Comparison of ENCODE assay signal across 9 cellular contexts in genomic region chr22:20957118-20957690, GRCh38. TPM values are rescaled to one million over a fixed set of nuclear protein-coding genes. Genes with fewer than 3 reads are reported as not detected.
DNase-seq lines count a peak whose midpoint lies in the region; ATAC-seq, FAIRE-seq and TF ChIP-seq lines count a peak whose summit lies in the region.
"Had no signal": no experiment of that assay in that cellular context is flagged by ENCODE, and none has a peak within 500 bp of the region (broad histone marks: within the 10 kb centered on the region; RNA-seq: fewer than 3 reads in every experiment).

No MANE protein-coding gene starts in this region.

- H3K9me3 ChIP-seq in HUES64 (ENCODE audit: insufficient read depth, low read depth, low read length) = no peaks in the 10 kb centered on the region
- H3K9me3 ChIP-seq in H1 (ENCODE audit: insufficient read depth in 2 of 2, low read depth in 1 of 2, low read length in 1 of 2) = no peaks in the 10 kb centered on the region
- H3K9me3 ChIP-seq in SJCRH30 (replicated peaks) = no peaks in the 10 kb centered on the region

- H3K27me3 ChIP-seq in HUES64 (ENCODE audit: insufficient read depth, low read length) = peaks cover 29% of the 10 kb centered on the region
- H3K27me3 ChIP-seq in H1 (replicated peaks in 1 of 4; ENCODE audit: control insufficient read depth in 3 of 4, extremely low read depth in 1 of 4, insufficient read depth in 3 of 4, low read length in 3 of 4) = peaks cover 0 to 7% (median 3%) of the 10 kb centered on the region in 4 experiments; a peak in 4 of 7 replicates
- H3K27me3 ChIP-seq in SJCRH30 = no peaks in the 10 kb centered on the region

- TF ChIP-seq RAD21 in H1 (IDR thresholded peaks at IDR 0.05 in 1 of 2, conservative IDR thresholded peaks at IDR 0.05 in 1 of 2; ENCODE audit: low read depth in 2 of 2, low read length in 2 of 2) = no peak

- 0 out of 4 replicates have a peak, but pooled peaks cover 0 to 2% of the 10 kb centered on the region in 2 experiments for H3K79me2 ChIP-seq in H1 (ENCODE audit: control insufficient read depth in 1 of 2, insufficient read depth in 2 of 2, low read length in 2 of 2)

- H3K9ac ChIP-seq in HUES64 (ENCODE audit: low read depth, low read length) (peak overlapping the region; percentile 40; the same call in 1 of the 2 replicates), H1 (replicated peaks in 1 of 4; ENCODE audit: extremely low read depth in 1 of 4, low read depth in 3 of 4, low read length in 3 of 4) (peak overlapping the region in 2 of 4 experiments; percentile 34 to 41; a peak in 4 of 7 replicates)

- H2BK12ac ChIP-seq in H1 (ENCODE audit: low read depth, low read length) = peak overlapping the region; percentile 87; the same call in 1 of the 2 replicates

- peak overlapping the region; percentile 62; the same call in 1 of the 2 replicates for H4K8ac ChIP-seq in H1 (ENCODE audit: extremely low read depth, insufficient read depth, low read length)

- peaks cover 13 to 33% (median 15%) of the 10 kb centered on the region in 5 donors for H3K27me3 Mint-ChIP-seq in naive thymus-derived CD8-positive, alpha-beta T cell

- no peak overlapping the region for H4K5ac ChIP-seq in H1 (ENCODE audit: insufficient read length, low read depth, low read length)

- no peak for TF ChIP-seq EP300 in H1 (IDR thresholded peaks at IDR 0.05; ENCODE audit: borderline replicate concordance in 1 of 2, low read depth in 2 of 2, low read length in 2 of 2)

- no peak overlapping the region for H3K27ac Mint-ChIP-seq in naive thymus-derived CD8-positive, alpha-beta T cell

- no peak for TF ChIP-seq CTCF in AG10803 (conservative IDR thresholded peaks at IDR 0.05; ENCODE audit: low read length)
- TF ChIP-seq CTCF in H1 (IDR thresholded peaks at IDR 0.05; ENCODE audit: control extremely low read depth in 1 of 3, insufficient read depth in 1 of 3, low read depth in 1 of 3, low read length in 3 of 3) = no peak

- 2% methylated on average over 57 of the region's 57 CpGs for WGBS in HUES64
- 2% methylated on average over 41 of the region's 57 CpGs; no CpG with 5 or more reads in 1 of the 2 experiments for WGBS in H1 (ENCODE audit: extremely low coverage in 1 of 2, insufficient coverage in 1 of 2, insufficient read length in 1 of 2, insufficient replicate concordance in 2 of 2, low coverage in 1 of 2, low lambda C conversion rate in 2 of 2, missing lambda C conversion rate in 1 of 2), 2 experiments

- H2BK20ac ChIP-seq in H1 (ENCODE audit: low read length) = no peak overlapping the region

- CTCF ChIA-PET in H1 (lab: Charles Lee; ENCODE audit: partially characterized antibody) = interaction anchor here (0.6 to 13.5 kb wide), 11 partner anchors 9 to 156 kb away, joined by 3 to 115 read pairs (median 4); partner anchors contain the start of gene AIFM3

- no peak overlapping the region for H2BK15ac ChIP-seq in H1 (ENCODE audit: low read length)

- peak overlapping the region; percentile 66; the same call in 1 of the 2 replicates for H2BK5ac ChIP-seq in H1 (ENCODE audit: low read depth, low read length)

- H3K23me2 ChIP-seq in H1 (ENCODE audit: low read depth, low read length) = peaks cover 12% of the 10 kb centered on the region

- H3K36me3 ChIP-seq in HUES64 (ENCODE audit: insufficient read depth, low read length) (peaks cover 21% of the 10 kb centered on the region), H1 (ENCODE audit: control insufficient read depth in 2 of 4, insufficient read depth in 4 of 4, low read length in 3 of 4) (peaks cover 3 to 13% (median 6%) of the 10 kb centered on the region in 4 experiments; a peak in 7 of 8 replicates), SJCRH30 (peaks cover 17% of the 10 kb centered on the region)

- H2AK5ac ChIP-seq in H1 (ENCODE audit: low read depth, low read length) = no peak overlapping the region

- H3K4ac ChIP-seq in H1 (replicated peaks; ENCODE audit: insufficient read length, low read depth, low read length) = no peak overlapping the region

- no peak for DNase-seq in AG10803 (ENCODE audit: low read depth)
- peak in 1 of 2 experiments; percentile 78 for DNase-seq in H1 (ENCODE audit: low read depth in 1 of 2, low spot score in 2 of 2)
- no peak for DNase-seq in naive thymus-derived CD8-positive, alpha-beta T cell
- DNase-seq in SJCRH30 = no peak
- no peak for DNase-seq in iPS-NIHi11 (ENCODE audit: low spot score)
- no peak for DNase-seq in activated CD8-positive, alpha-beta memory T cell treated with anti-CD3 and anti-CD28 coated beads, Interleukin-2, amount 50 U/mL, for 48 hours
- no peak for DNase-seq in RKO (ENCODE audit: low spot score)

- H3K4me1 Mint-ChIP-seq in naive thymus-derived CD8-positive, alpha-beta T cell = peaks cover 7 to 25% (median 19%) of the 10 kb centered on the region in 4 donors

- peaks cover 8% of the 10 kb centered on the region; the same call in 1 of the 2 replicates for H3K79me1 ChIP-seq in H1 (ENCODE audit: low read depth, low read length)

- H2AFZ ChIP-seq in H1 (ENCODE audit: low read length) = peak overlapping the region; percentile 34; the same call in 1 of the 2 replicates

- peaks cover 7% of the 10 kb centered on the region; the same call in 1 of the 2 replicates for H3K4me1 ChIP-seq in HUES64 (ENCODE audit: insufficient read depth, low read length)
- peaks cover 0 to 9% (median 5%) of the 10 kb centered on the region in 4 experiments; a peak in 6 of 7 replicates for H3K4me1 ChIP-seq in H1 (replicated peaks in 1 of 4; ENCODE audit: control insufficient read depth in 3 of 4, insufficient read depth in 4 of 4, low read length in 3 of 4)
- no peaks in the 10 kb centered on the region for H3K4me1 ChIP-seq in SJCRH30

- TF ChIP-seq POLR2A in H1 (IDR thresholded peaks at IDR 0.05; ENCODE audit: control extremely low read depth in 1 of 2, low read depth in 2 of 2, low read length in 2 of 2) = no peak

- H3K4me3 Mint-ChIP-seq in naive thymus-derived CD8-positive, alpha-beta T cell = peak overlapping the region in 8 of 10 donors; percentile 18 to 79 (median 68)

- H3K14ac ChIP-seq in H1 (ENCODE audit: insufficient read length) = no peak overlapping the region

- H3K18ac ChIP-seq in H1 (ENCODE audit: extremely low read depth, low read length) = peak overlapping the region; percentile 78

- no peak overlapping the region for H3K23ac ChIP-seq in H1 (ENCODE audit: insufficient read length)

- H3K27ac ChIP-seq in HUES64 (ENCODE audit: low read depth, low read length) (no peak overlapping the region), H1 (ENCODE audit: low read depth, low read length) (no peak overlapping the region), SJCRH30 (no peak overlapping the region)

- peak; percentile 20 to 39 for ATAC-seq in naive thymus-derived CD8-positive, alpha-beta T cell

- H3K4me2 ChIP-seq in H1 (ENCODE audit: insufficient read depth in 1 of 2, low read depth in 2 of 2, low read length in 2 of 2) = peak overlapping the region; percentile 88 to 95

- peaks cover 4 to 15% of the 10 kb centered on the region in 2 experiments for H4K20me1 ChIP-seq in H1 (replicated peaks in 1 of 2; ENCODE audit: control insufficient read depth in 1 of 2, insufficient read depth in 2 of 2, low read length in 2 of 2)

- H2BK120ac ChIP-seq in H1 (replicated peaks; ENCODE audit: low read depth, low read length) = no peak overlapping the region

- peak overlapping the region; percentile 6 for H3K56ac ChIP-seq in H1 (replicated peaks; ENCODE audit: insufficient read length, low read depth, low read length)

- H4K91ac ChIP-seq in H1 (replicated peaks; ENCODE audit: insufficient read length, low read length) = peak overlapping the region; percentile 20

- H3K4me3 ChIP-seq in AG10803 (ENCODE audit: low read length) = peak overlapping the region; percentile 80
- H3K4me3 ChIP-seq in HUES64 (ENCODE audit: low read length) = peak overlapping the region; percentile 79
- H3K4me3 ChIP-seq in H1 (ENCODE audit: extremely low read depth in 1 of 4, insufficient read depth in 2 of 4, low read depth in 3 of 4, low read length in 4 of 4) = peak overlapping the region; percentile 68 to 79 (median 74)
- H3K4me3 ChIP-seq in SJCRH30 = no peak overlapping the region

- no peaks in the 10 kb centered on the region for H3K9me3 Mint-ChIP-seq in naive thymus-derived CD8-positive, alpha-beta T cell

- POLR2A ChIA-PET in H1 (lab: Charles Lee; ENCODE audit: partially characterized antibody) = interaction anchor here (1.3 to 2.2 kb wide), 6 partner anchors 10 to 215 kb away, joined by 4 to 7 read pairs (median 5); partner anchors contain the start of genes AIFM3, CRKL and LZTR1
- POLR2A ChIA-PET in naive thymus-derived CD8-positive, alpha-beta T cell (lab: Charles Lee) = no interaction called here

- H3K36me3 Mint-ChIP-seq in naive thymus-derived CD8-positive, alpha-beta T cell = peaks cover 0 to 24% (median 5%) of the 10 kb centered on the region in 3 donors

- no peak for FAIRE-seq in H1 (lab: Jason Lieb, UNC)
- FAIRE-seq: endometrium had no signal

RNA-seq across cellular contexts. Expression of gene AIFM3, which starts 9.9 kb away (rescaled TPM):
- 0.50 TPM for polyA plus RNA-seq in HUES64 (2013, experiment 1 of 2)
- polyA plus RNA-seq in HUES64 (2013, experiment 2 of 2) = 0.25 TPM
- 0.86 and 1.4 TPM in 2 replicates for total RNA-seq in H1 (2021; fragmentation: NEBNext Ultra II Directional; extraction: Animal tissue kit (Norgen Biotek cat#: 25700))
- polyA plus RNA-seq in H1 (2011; rRNA removed) = 1.4 and 2.1 TPM in 2 replicates
- polyA plus RNA-seq in H1 (2011; cell fraction: cytosol; rRNA removed) = 1.7 TPM
- polyA plus RNA-seq in H1 (2011; cell fraction: nucleus; rRNA removed) = 10.3 TPM
- polyA plus RNA-seq in H1 (2012, experiment 1 of 2) = 1.0 to 2.8 TPM (median 2.2 TPM) in 4 replicates
- polyA plus RNA-seq in H1 (2012, experiment 2 of 2) = 0.83 TPM
- 0.43 TPM for polyA plus RNA-seq in H1 (2013, experiment 1 of 2)
- polyA plus RNA-seq in H1 (2013, experiment 2 of 2) = 0.37 TPM
- 0.66 and 1.0 TPM in 2 replicates for polyA minus RNA-seq in H1 (2011; rRNA and poly(A)+ RNA removed)
- not detected for polyA minus RNA-seq in H1 (2011; cell fraction: cytosol; rRNA and poly(A)+ RNA removed)
- 3.4 TPM for polyA minus RNA-seq in H1 (2011; cell fraction: nucleus; rRNA and poly(A)+ RNA removed)
- 1 to 10 TPM in 1 of 2 experiments, under 1 TPM in 1; 0.47 to 1.3 TPM for total RNA-seq in naive thymus-derived CD8-positive, alpha-beta T cell
- under 1 TPM; 0.16 to 0.53 (median 0.32) TPM for polyA plus RNA-seq in naive thymus-derived CD8-positive, alpha-beta T cell
- total RNA-seq in SJCRH30 (2014; rRNA removed; shearing (Covaris generic)) = 0.20 TPM in 1 of 2 replicates, not detected in the other

RNA-seq across cellular contexts. Expression of gene LZTR1, which starts 24.9 kb away (rescaled TPM):
- 15.3 TPM for polyA plus RNA-seq in HUES64 (2013, experiment 1 of 2)
- 16.1 TPM for polyA plus RNA-seq in HUES64 (2013, experiment 2 of 2)
- total RNA-seq in H1 (2021; fragmentation: NEBNext Ultra II Directional; extraction: Animal tissue kit (Norgen Biotek cat#: 25700)) = 29.8 and 31.0 TPM in 2 replicates
- polyA plus RNA-seq in H1 (2011; rRNA removed) = 22.3 and 32.4 TPM in 2 replicates
- polyA plus RNA-seq in H1 (2011; cell fraction: cytosol; rRNA removed) = 24.8 TPM
- polyA plus RNA-seq in H1 (2011; cell fraction: nucleus; rRNA removed) = 124 TPM
- 19.9 to 28.5 TPM (median 23.0 TPM) in 4 replicates for polyA plus RNA-seq in H1 (2012, experiment 1 of 2)
- polyA plus RNA-seq in H1 (2012, experiment 2 of 2) = 16.9 TPM
- polyA plus RNA-seq in H1 (2013, experiment 1 of 2) = 12.5 TPM
- 12.5 TPM for polyA plus RNA-seq in H1 (2013, experiment 2 of 2)
- polyA minus RNA-seq in H1 (2011; rRNA and poly(A)+ RNA removed) = 23.5 and 30.5 TPM in 2 replicates
- polyA minus RNA-seq in H1 (2011; cell fraction: cytosol; rRNA and poly(A)+ RNA removed) = 10.6 TPM
- polyA minus RNA-seq in H1 (2011; cell fraction: nucleus; rRNA and poly(A)+ RNA removed) = 63.0 TPM
- total RNA-seq in naive thymus-derived CD8-positive, alpha-beta T cell = 100 to 1,000 TPM in 1 of 2 experiments, 10 to 100 TPM in 1; 92.9 to 103 TPM
- polyA plus RNA-seq in naive thymus-derived CD8-positive, alpha-beta T cell = 10 to 100 TPM in 2 of 3 donors, 1 to 10 TPM in 1; 8.6 to 14.5 (median 12.3) TPM
- total RNA-seq in SJCRH30 (2014; rRNA removed; shearing (Covaris generic)) = 24.5 and 39.9 TPM in 2 replicates

RNA-seq across cellular contexts. Expression of gene CRKL, which starts 40.0 kb away (rescaled TPM):
- polyA plus RNA-seq in HUES64 (2013, experiment 1 of 2) = 42.5 TPM
- 43.4 TPM for polyA plus RNA-seq in HUES64 (2013, experiment 2 of 2)
- 94.5 and 97.2 TPM in 2 replicates for total RNA-seq in H1 (2021; fragmentation: NEBNext Ultra II Directional; extraction: Animal tissue kit (Norgen Biotek cat#: 25700))
- polyA plus RNA-seq in H1 (2011; rRNA removed) = 34.5 and 43.7 TPM in 2 replicates
- 34.4 TPM for polyA plus RNA-seq in H1 (2011; cell fraction: cytosol; rRNA removed)
- polyA plus RNA-seq in H1 (2011; cell fraction: nucleus; rRNA removed) = 27.3 TPM
- 42.6 to 54.4 TPM (median 47.7 TPM) in 4 replicates for polyA plus RNA-seq in H1 (2012, experiment 1 of 2)
- 15.0 TPM for polyA plus RNA-seq in H1 (2012, experiment 2 of 2)
- 48.1 TPM for polyA plus RNA-seq in H1 (2013, experiment 1 of 2)
- polyA plus RNA-seq in H1 (2013, experiment 2 of 2) = 47.6 TPM
- 58.0 and 60.1 TPM in 2 replicates for polyA minus RNA-seq in H1 (2011; rRNA and poly(A)+ RNA removed)
- 40.1 TPM for polyA minus RNA-seq in H1 (2011; cell fraction: cytosol; rRNA and poly(A)+ RNA removed)
- 34.4 TPM for polyA minus RNA-seq in H1 (2011; cell fraction: nucleus; rRNA and poly(A)+ RNA removed)
- total RNA-seq in naive thymus-derived CD8-positive, alpha-beta T cell = 10 to 100 TPM; 75.1 to 79.0 TPM
- 10 to 100 TPM; 39.0 to 53.8 (median 40.1) TPM for polyA plus RNA-seq in naive thymus-derived CD8-positive, alpha-beta T cell
- 81.7 and 85.6 TPM in 2 replicates for total RNA-seq in SJCRH30 (2014; rRNA removed; shearing (Covaris generic))

RNA-seq across cellular contexts. Expression of gene THAP7, which starts 44.7 kb away (rescaled TPM):
- polyA plus RNA-seq in HUES64 (2013, experiment 1 of 2) = 18.3 TPM
- 18.3 TPM for polyA plus RNA-seq in HUES64 (2013, experiment 2 of 2)
- 16.2 and 16.9 TPM in 2 replicates for total RNA-seq in H1 (2021; fragmentation: NEBNext Ultra II Directional; extraction: Animal tissue kit (Norgen Biotek cat#: 25700))
- polyA plus RNA-seq in H1 (2011; rRNA removed) = 32.5 and 40.1 TPM in 2 replicates
- 32.0 TPM for polyA plus RNA-seq in H1 (2011; cell fraction: cytosol; rRNA removed)
- polyA plus RNA-seq in H1 (2011; cell fraction: nucleus; rRNA removed) = 35.8 TPM
- 8.4 to 24.4 TPM (median 15.6 TPM) in 4 replicates for polyA plus RNA-seq in H1 (2012, experiment 1 of 2)
- polyA plus RNA-seq in H1 (2012, experiment 2 of 2) = 16.3 TPM
- 21.9 TPM for polyA plus RNA-seq in H1 (2013, experiment 1 of 2)
- 20.4 TPM for polyA plus RNA-seq in H1 (2013, experiment 2 of 2)
- polyA minus RNA-seq in H1 (2011; rRNA and poly(A)+ RNA removed) = 11.5 and 14.1 TPM in 2 replicates
- polyA minus RNA-seq in H1 (2011; cell fraction: cytosol; rRNA and poly(A)+ RNA removed) = 8.6 TPM
- 40.2 TPM for polyA minus RNA-seq in H1 (2011; cell fraction: nucleus; rRNA and poly(A)+ RNA removed)
- 10 to 100 TPM; 68.5 to 70.5 TPM for total RNA-seq in naive thymus-derived CD8-positive, alpha-beta T cell
- polyA plus RNA-seq in naive thymus-derived CD8-positive, alpha-beta T cell = 10 to 100 TPM; 31.7 to 55.5 (median 41.1) TPM
- 42.1 and 47.8 TPM in 2 replicates for total RNA-seq in SJCRH30 (2014; rRNA removed; shearing (Covaris generic))

RNA-seq across cellular contexts. Expression of gene P2RX6, which starts 57.8 kb away (rescaled TPM):
- polyA plus RNA-seq in HUES64 (2013, experiment 1 of 2) = 0.35 TPM
- polyA plus RNA-seq in HUES64 (2013, experiment 2 of 2) = 0.57 TPM
- not detected in 2 replicates for total RNA-seq in H1 (2021; fragmentation: NEBNext Ultra II Directional; extraction: Animal tissue kit (Norgen Biotek cat#: 25700))
- polyA plus RNA-seq in H1 (2011; rRNA removed) = 0.09 and 0.16 TPM in 2 replicates
- polyA plus RNA-seq in H1 (2011; cell fraction: cytosol; rRNA removed) = 0.23 TPM
- polyA plus RNA-seq in H1 (2011; cell fraction: nucleus; rRNA removed) = 1.5 TPM
- polyA plus RNA-seq in H1 (2012, experiment 1 of 2) = 0.11 to 0.25 TPM (median 0.20 TPM) in 4 replicates
- polyA plus RNA-seq in H1 (2012, experiment 2 of 2) = 0.05 TPM
- 0.10 TPM for polyA plus RNA-seq in H1 (2013, experiment 1 of 2)
- 0.09 TPM for polyA plus RNA-seq in H1 (2013, experiment 2 of 2)
- polyA minus RNA-seq in H1 (2011; rRNA and poly(A)+ RNA removed) = 0.19 and 0.49 TPM in 2 replicates
- not detected for polyA minus RNA-seq in H1 (2011; cell fraction: cytosol; rRNA and poly(A)+ RNA removed)
- not detected for polyA minus RNA-seq in H1 (2011; cell fraction: nucleus; rRNA and poly(A)+ RNA removed)
- total RNA-seq in naive thymus-derived CD8-positive, alpha-beta T cell = 1 to 10 TPM; 2.7 to 4.5 TPM
- polyA plus RNA-seq in naive thymus-derived CD8-positive, alpha-beta T cell = 1 to 10 TPM in 1 of 3 donors, under 1 TPM in 2; 0.25 to 1.1 (median 0.74) TPM
- 10.0 and 11.3 TPM in 2 replicates for total RNA-seq in SJCRH30 (2014; rRNA removed; shearing (Covaris generic))
